Comparison of ENCODE assay signal across 8 cellular contexts in genomic region chr5:68464424-68464823, GRCh38.
DNase-seq lines count a peak whose midpoint lies in the region; ATAC-seq and FAIRE-seq lines count a peak whose summit lies in the region.

No MANE protein-coding gene starts in this region.

- H3K27me3 ChIP-seq in MG63, result no peaks in the 10 kb centered on the region
- no peaks in the 10 kb centered on the region for H3K27me3 ChIP-seq in H7 (ENCODE audit: control insufficient read depth, insufficient read depth, low read length)

- ATAC-seq in GM19043 (IDR thresholded peaks at IDR 0.05; ENCODE audit: low read depth, unreplicated experiment), result peak; percentile 52
- no peak for ATAC-seq in GM19035 (IDR thresholded peaks at IDR 0.05; ENCODE audit: unreplicated experiment)

- DNase-seq in MG63 (peak; percentile 52), activated gamma-delta T cell treated with Interleukin-2 at 50 U/mL for 16 hours (peak; percentile 27), H7 (no peak), NCI-H1105 (lab: John Stamatoyannopoulos, UW) (no peak), frontal cortex (ENCODE audit: low spot score in 2 of 2) (no peak)
- peak; percentile 31 to 32 for DNase-seq in stimulated activated CD4-positive, alpha-beta T cell treated with anti-CD3 and anti-CD28 coated beads, Interleukin-4, amount 100 ng/mL, for 4 hours

- H3K36me3 ChIP-seq in MG63 (no peaks in the 10 kb centered on the region), H7 (replicated peaks; ENCODE audit: control insufficient read depth, insufficient read depth, low read length) (no peaks in the 10 kb centered on the region)

- peaks cover 3% of the 10 kb centered on the region for H3K9me3 ChIP-seq in MG63

- no peak for FAIRE-seq in frontal cortex (lab: Jason Lieb, UNC)

- H3K4me3 ChIP-seq in MG63 (no peak overlapping the region), H7 (ENCODE audit: insufficient read depth, low read depth, low read length) (no peak overlapping the region)

Comparison
In these comparisons a context has a peak if more than half of its experiments do, and no peak if none do; other contexts are left out.
1. DNase-seq: peak in MG63 (single experiment), activated gamma-delta T cell treated with Interleukin-2 at 50 U/mL for 16 hours (single experiment) and stimulated activated CD4-positive, alpha-beta T cell treated with anti-CD3 and anti-CD28 coated beads, Interleukin-4, amount 100 ng/mL, for 4 hours (2 of 2); none in H7 (single experiment), NCI-H1105 (single experiment) and frontal cortex (0 of 2).